ENCODE assay signal across 21 cellular contexts in the genomic region with DNA sequence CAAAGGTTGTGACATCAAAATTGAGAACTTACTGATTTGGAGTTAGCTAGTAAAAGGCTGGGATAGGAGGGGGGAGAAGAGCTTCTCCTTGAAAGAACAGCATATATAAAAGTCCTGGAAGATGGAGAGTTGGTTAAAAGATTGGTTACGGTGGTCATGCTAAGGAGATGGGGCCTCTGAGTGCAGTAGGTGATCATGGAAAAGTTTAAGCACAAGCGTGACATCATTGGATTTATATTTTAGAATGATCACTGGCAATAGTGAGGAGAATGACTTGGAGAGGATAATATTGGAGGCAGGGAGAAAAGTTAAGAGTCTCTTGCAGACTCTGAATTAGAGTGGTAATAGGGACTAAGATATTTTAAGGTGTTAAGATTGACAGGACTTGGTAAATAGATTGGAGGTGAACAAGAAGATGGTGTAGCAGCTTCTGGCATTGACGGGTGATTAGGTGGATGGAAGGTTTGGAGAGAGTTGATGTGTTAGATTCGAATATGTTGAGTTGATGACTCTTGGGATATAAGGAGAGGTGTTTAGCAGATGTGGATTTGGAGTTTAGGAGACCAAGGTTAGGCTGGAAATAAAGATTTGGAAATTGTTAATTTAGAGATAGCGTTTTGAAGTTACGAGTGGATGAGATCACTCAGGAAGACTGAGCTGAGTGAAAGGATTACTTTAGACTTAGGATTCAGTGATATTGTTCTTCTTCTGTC.
"Had no signal": no experiment of that assay in that cellular context is flagged by ENCODE, and none has a peak within 500 bp of the region (broad histone marks: within the 10 kb centered on the region; RNA-seq: fewer than 3 reads in every experiment).

No MANE protein-coding gene starts in this region.

- H3K27me3 Mint-ChIP-seq: activated CD4-positive, alpha-beta memory T cell treated with anti-CD3 and anti-CD28 coated beads for 36 hours; activated naive CD4-positive, alpha-beta T cell treated with anti-CD3 and anti-CD28 coated beads, Interleukin-2, amount 10 ng/mL, durations not matched to agents 7 days and 5 days; activated T-cell treated with anti-CD3 and anti-CD28 coated beads, Interleukin-2, amount 50 U/mL, for 24 hours; stimulated activated memory B cell treated with anti-CD40 and anti-IgM and Interleukin-4, amounts not matched to agents 10 μg/mL and 1 μg/mL and 100 μg/mL, for 72 hours had no signal

- DNase-seq: activated CD4-positive, alpha-beta memory T cell treated with anti-CD3 and anti-CD28 coated beads for 36 hours; activated naive CD4-positive, alpha-beta T cell treated with anti-CD3 and anti-CD28 coated beads, Interleukin-2, amount 10 ng/mL, durations not matched to agents 7 days and 5 days; activated T-cell treated with anti-CD3 and anti-CD28 coated beads, Interleukin-2, amount 50 U/mL, for 24 hours; dermis blood vessel endothelial cell; effector memory CD4-positive, alpha-beta T cell; heart right ventricle; immature natural killer cell; mesenchymal stem cell; natural killer cell; posterior cingulate gyrus; retina; spleen; stimulated activated CD4-positive, alpha-beta T cell treated with anti-CD3 and anti-CD28 coated beads, Interleukin-4, amount 100 ng/mL, for 4 hours; T-helper 2 cell; thyroid gland; WERI-Rb-1 had no signal

- FAIRE-seq: bronchial epithelial cell, endothelial cell of umbilical vein had no signal

- H3K4me3 Mint-ChIP-seq: activated CD4-positive, alpha-beta memory T cell treated with anti-CD3 and anti-CD28 coated beads for 36 hours; activated naive CD4-positive, alpha-beta T cell treated with anti-CD3 and anti-CD28 coated beads, Interleukin-2, amount 10 ng/mL, durations not matched to agents 7 days and 5 days; activated T-cell treated with anti-CD3 and anti-CD28 coated beads, Interleukin-2, amount 50 U/mL, for 24 hours; immature natural killer cell; natural killer cell; stimulated activated memory B cell treated with anti-CD40 and anti-IgM and Interleukin-4, amounts not matched to agents 10 μg/mL and 1 μg/mL and 100 μg/mL, for 72 hours had no signal

- H3K27ac ChIP-seq: esophagus muscularis mucosa, gastroesophageal sphincter, heart right ventricle, spleen, thyroid gland, WERI-Rb-1 had no signal

- H3K4me3 ChIP-seq: esophagus muscularis mucosa, gastroesophageal sphincter, heart right ventricle, spleen, thyroid gland had no signal

- H3K9me3 ChIP-seq: esophagus muscularis mucosa, gastroesophageal sphincter, heart right ventricle, spleen, thyroid gland had no signal

- H3K36me3 ChIP-seq: esophagus muscularis mucosa, gastroesophageal sphincter, thyroid gland, WERI-Rb-1 had no signal

- H3K36me3 Mint-ChIP-seq: natural killer cell had no signal

- ATAC-seq: gastroesophageal sphincter; heart right ventricle; natural killer cell; stimulated activated memory B cell treated with anti-CD40 and anti-IgM and Interleukin-4, amounts not matched to agents 10 μg/mL and 1 μg/mL and 100 μg/mL, for 72 hours had no signal

- H3K27me3 ChIP-seq: esophagus muscularis mucosa, gastroesophageal sphincter, heart right ventricle, spleen, thyroid gland had no signal

- H3K27ac Mint-ChIP-seq: activated CD4-positive, alpha-beta memory T cell treated with anti-CD3 and anti-CD28 coated beads for 36 hours; activated naive CD4-positive, alpha-beta T cell treated with anti-CD3 and anti-CD28 coated beads, Interleukin-2, amount 10 ng/mL, durations not matched to agents 7 days and 5 days; activated T-cell treated with anti-CD3 and anti-CD28 coated beads, Interleukin-2, amount 50 U/mL, for 24 hours; natural killer cell; stimulated activated memory B cell treated with anti-CD40 and anti-IgM and Interleukin-4, amounts not matched to agents 10 μg/mL and 1 μg/mL and 100 μg/mL, for 72 hours had no signal

- H3K9me3 Mint-ChIP-seq: activated CD4-positive, alpha-beta memory T cell treated with anti-CD3 and anti-CD28 coated beads for 36 hours; activated naive CD4-positive, alpha-beta T cell treated with anti-CD3 and anti-CD28 coated beads, Interleukin-2, amount 10 ng/mL, durations not matched to agents 7 days and 5 days; activated T-cell treated with anti-CD3 and anti-CD28 coated beads, Interleukin-2, amount 50 U/mL, for 24 hours; immature natural killer cell; natural killer cell had no signal
